13 cellular contexts compared by ENCODE assay signal in the genomic region with DNA sequence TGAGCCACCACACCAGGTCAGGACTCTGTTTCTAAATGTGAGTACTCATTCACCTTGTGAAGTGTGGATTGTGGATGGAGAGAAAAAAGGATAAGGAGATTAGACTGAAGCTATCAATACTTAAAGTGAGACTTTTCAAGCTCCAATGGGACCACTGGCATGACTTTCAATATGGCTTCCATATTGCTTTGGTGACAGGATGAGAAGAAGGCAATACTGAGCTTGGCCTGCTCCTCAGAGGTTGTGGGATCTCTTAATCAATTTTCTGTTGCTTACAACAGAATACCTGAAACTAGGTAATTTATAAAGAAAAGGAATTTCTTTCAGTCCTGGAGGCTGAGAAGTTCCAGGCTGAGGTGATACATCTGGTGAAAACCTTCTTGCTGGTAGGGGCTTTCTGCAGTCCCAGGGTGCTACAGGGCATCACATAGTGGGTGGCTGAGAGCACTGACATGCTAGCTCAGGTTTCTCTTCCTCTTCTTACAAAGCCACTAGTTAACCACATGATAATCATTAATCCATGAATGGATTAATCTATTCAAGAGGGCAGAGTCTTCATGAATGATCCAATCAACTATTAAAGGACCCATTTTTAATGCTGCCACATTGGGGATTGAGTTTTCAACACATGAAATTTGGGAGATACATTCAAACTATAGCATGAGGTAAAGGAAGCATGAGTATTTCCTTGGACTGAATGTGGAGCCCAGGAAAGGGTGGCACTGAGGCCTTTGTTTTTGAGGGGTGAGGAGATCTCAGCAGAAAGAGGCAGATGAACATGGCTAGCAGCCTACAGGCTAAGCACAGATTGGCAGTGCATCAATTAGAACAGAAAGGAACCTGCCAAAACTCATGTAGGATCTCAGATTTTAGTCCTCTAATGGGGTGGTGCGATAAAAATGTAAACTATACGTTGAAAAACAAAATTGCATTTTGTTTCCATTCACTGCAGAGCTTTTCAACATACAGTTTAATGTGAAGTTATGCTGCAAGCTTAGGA.
A peak's percentile ranks its signal among the peaks of the same experiment; 100 is the strongest.
DNase-seq lines count a peak whose midpoint lies in the region; ATAC-seq and TF ChIP-seq lines count a peak whose summit lies in the region.
"Had no signal": no experiment of that assay in that cellular context is flagged by ENCODE, and none has a peak within 500 bp of the region (broad histone marks: within the 10 kb centered on the region; RNA-seq: fewer than 3 reads in every experiment).

No MANE protein-coding gene starts in this region.

- no peaks in the 10 kb centered on the region for H3K27me3 ChIP-seq in WERI-Rb-1 (ENCODE audit: insufficient read depth, low read depth, severe bottlenecking)

- DNase-seq in naive B cell (no peak), WERI-Rb-1 (no peak), GM20000 (ENCODE audit: low spot score) (no peak), NCI-H1105 (lab: John Stamatoyannopoulos, UW) (no peak), posterior cingulate gyrus (no peak)
- DNase-seq: activated CD8-positive, alpha-beta memory T cell treated with anti-CD3 and anti-CD28 coated beads, Interleukin-2, amount 50 U/mL, for 4 hours; Caco-2; endodermal cell; mesenchymal stem cell had no signal

- ATAC-seq in GM19035 (IDR thresholded peaks at IDR 0.05; ENCODE audit: unreplicated experiment) (peak; percentile 94), GM21825 (IDR thresholded peaks at IDR 0.05; ENCODE audit: unreplicated experiment) (peak; percentile 99), HG03159 (IDR thresholded peaks at IDR 0.05; ENCODE audit: unreplicated experiment) (peak; percentile 99), naive B cell (ENCODE audit: low read depth in 2 of 2) (peak; percentile 52)

- H3K4me3 Mint-ChIP-seq in naive B cell = no peak overlapping the region
- H3K4me3 Mint-ChIP-seq: endodermal cell; T-helper 1 cell treated with Interleukin-12 subunit alpha and Interleukin-12 subunit beta and Interleukin-4 antibody, amounts not matched to agents 30 μg/mL and 1 μg/mL, for 36 hours had no signal

- peak overlapping the region in 1 of 6 donors; percentile 17 for H3K27ac Mint-ChIP-seq in naive B cell
- H3K27ac Mint-ChIP-seq: endodermal cell; T-helper 1 cell treated with Interleukin-12 subunit alpha and Interleukin-12 subunit beta and Interleukin-4 antibody, amounts not matched to agents 30 μg/mL and 1 μg/mL, for 36 hours had no signal

- no peaks in the 10 kb centered on the region for H3K36me3 Mint-ChIP-seq in naive B cell

- peaks cover 94% of the 10 kb centered on the region for H3K36me3 ChIP-seq in WERI-Rb-1

- H3K9me3 ChIP-seq in WERI-Rb-1 (ENCODE audit: severe bottlenecking) = no peaks in the 10 kb centered on the region
- H3K9me3 ChIP-seq: Caco-2 had no signal

- no peaks in the 10 kb centered on the region for H3K27me3 Mint-ChIP-seq in naive B cell

- H3K4me3 ChIP-seq in WERI-Rb-1 (ENCODE audit: low read depth, low read length) = no peak overlapping the region

- H3K27ac ChIP-seq in WERI-Rb-1 = no peak overlapping the region

- intact Hi-C loops in posterior cingulate gyrus (cut with DNase I) = no loop called here

- peaks cover 0 to 3% (median 0%) of the 10 kb centered on the region in 3 donors for H3K4me1 Mint-ChIP-seq in naive B cell
- H3K4me1 Mint-ChIP-seq: endodermal cell had no signal

- TF ChIP-seq CTCF in WERI-Rb-1 (IDR thresholded peaks at IDR 0.05; ENCODE audit: low read depth, low read length) (no peak), GM20000 (IDR thresholded peaks at IDR 0.05; ENCODE audit: extremely low read depth, missing control alignments) (no peak)

- peaks cover 0 to 1% (median 0%) of the 10 kb centered on the region in 7 donors for H3K9me3 Mint-ChIP-seq in naive B cell
- H3K9me3 Mint-ChIP-seq: endodermal cell; T-helper 1 cell treated with Interleukin-12 subunit alpha and Interleukin-12 subunit beta and Interleukin-4 antibody, amounts not matched to agents 30 μg/mL and 1 μg/mL, for 36 hours had no signal
